In the genomic region with DNA sequence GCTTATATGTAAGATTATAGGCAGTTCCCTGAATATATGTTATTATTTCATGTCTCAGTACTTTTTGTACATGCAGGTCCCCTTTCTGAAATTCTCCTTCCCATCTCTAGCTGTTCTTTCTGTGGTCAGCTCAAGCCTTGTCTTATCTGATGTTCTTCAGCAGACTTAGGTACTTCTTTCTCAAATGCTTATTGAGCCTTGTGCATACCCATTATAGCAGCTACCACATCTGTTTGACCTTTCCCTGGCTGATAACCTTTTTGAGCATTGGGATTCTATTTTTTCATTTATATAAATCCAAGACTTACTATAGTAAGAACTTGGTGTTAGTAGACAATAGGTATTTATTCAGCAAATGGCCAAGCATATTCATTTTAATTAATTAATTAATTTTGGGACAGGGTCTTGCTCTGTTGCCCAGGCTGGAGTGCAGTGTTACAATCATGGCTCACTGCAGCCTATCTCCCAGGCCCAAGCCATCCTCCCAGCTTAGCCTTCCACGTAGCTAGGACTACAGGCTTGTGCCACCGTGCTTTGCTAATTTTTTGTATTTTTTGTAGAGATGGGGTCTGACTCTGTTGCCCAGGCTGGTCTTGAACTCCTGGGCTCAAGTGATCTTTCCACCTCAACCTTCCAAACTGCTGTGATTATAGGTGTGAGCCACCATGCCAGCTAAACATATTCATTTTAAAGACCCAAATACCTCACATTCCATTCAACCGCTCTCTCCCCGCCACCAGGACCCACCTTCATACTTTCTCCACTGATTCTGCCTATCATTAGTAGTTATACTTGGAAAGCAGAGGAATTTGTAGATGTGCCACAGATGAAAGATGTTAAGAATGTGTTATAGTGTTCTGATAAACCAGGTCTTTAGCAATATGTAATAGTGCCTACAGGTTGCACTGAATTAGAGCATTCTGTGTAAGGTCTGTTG, we compare ENCODE assay signal across 24 cellular contexts. TPM values are rescaled to one million over a fixed set of nuclear protein-coding genes. Genes with fewer than 3 reads are reported as not detected.
DNase-seq lines count a peak whose midpoint lies in the region; ATAC-seq, FAIRE-seq and TF ChIP-seq lines count a peak whose summit lies in the region.
"Had no signal": no experiment of that assay in that cellular context is flagged by ENCODE, and none has a peak within 500 bp of the region (broad histone marks: within the 10 kb centered on the region; RNA-seq: fewer than 3 reads in every experiment).

No MANE protein-coding gene starts in this region.

- no peak for TF ChIP-seq CTCF in Caco-2 (IDR thresholded peaks at IDR 0.05; ENCODE audit: insufficient read depth in 1 of 2, low read depth in 1 of 2, low read length in 1 of 2, severe bottlenecking in 1 of 2, unreplicated experiment in 1 of 2)
- no peak for TF ChIP-seq CTCF in GM12878 (IDR thresholded peaks at IDR 0.05 in 2 of 3, conservative IDR thresholded peaks at IDR 0.05 in 1 of 3; ENCODE audit: control insufficient read depth in 2 of 3, extremely low read depth in 1 of 3, insufficient read depth in 1 of 3, low read depth in 3 of 3, low read length in 3 of 3)
- TF ChIP-seq CTCF in neural progenitor cell (IDR thresholded peaks at IDR 0.05): no peak

- H3K9ac ChIP-seq in GM12878 (ENCODE audit: control insufficient read depth, insufficient read depth, low read length) (no peak overlapping the region), neural progenitor cell (no peak overlapping the region)

- no peak for TF ChIP-seq POLR2A in GM12878 (IDR thresholded peaks at IDR 0.05; ENCODE audit: low read depth, low read length)

- H3K36me3 Mint-ChIP-seq in Caco-2 (ENCODE audit: insufficient read depth, unreplicated experiment) (peaks cover 21% of the 10 kb centered on the region), memory B cell (peaks cover 31% of the 10 kb centered on the region), neural progenitor cell (peaks cover 20% of the 10 kb centered on the region)

- H3K4me3 Mint-ChIP-seq in Caco-2 (ENCODE audit: unreplicated experiment): no peak overlapping the region
- H3K4me3 Mint-ChIP-seq in memory B cell: no peak overlapping the region
- H3K4me3 Mint-ChIP-seq in neural progenitor cell: no peak overlapping the region
- H3K4me3 Mint-ChIP-seq: activated CD4-positive, alpha-beta T cell treated with anti-CD3 and anti-CD28 coated beads, Interleukin-2, amount 10 ng/mL, durations not matched to agents 24 days and 14 days; activated naive CD4-positive, alpha-beta T cell treated with anti-CD3 and anti-CD28 coated beads, Interleukin-2, amount 10 ng/mL, durations not matched to agents 7 days and 5 days; dendritic cell treated with granulocyte-macrophage colony-stimulating factor and Interleukin-4, amounts not matched to agents 40 ng/mL and 50 ng/mL, for 4 days; natural killer cell had no signal

- DNase-seq in Caco-2: no peak
- peak; percentile 57 for DNase-seq in OCI-M1 (lab: John Stamatoyannopoulos, UW)
- DNase-seq in GM12878 (ENCODE audit: low read depth, low spot score): no peak
- no peak for DNase-seq in memory B cell (ENCODE audit: low spot score in 2 of 2)
- DNase-seq in AG08396 (ENCODE audit: low spot score): no peak
- DNase-seq in neural progenitor cell (ENCODE audit: low spot score): no peak
- no peak for DNase-seq in COLO668 (lab: John Stamatoyannopoulos, UW; ENCODE audit: unreplicated experiment)
- no peak for DNase-seq in NCI-H2107 treated with DMSO at 0.1 percent for 48 hours (lab: John Stamatoyannopoulos, UW; ENCODE audit: unreplicated experiment)
- DNase-seq: activated CD4-positive, alpha-beta T cell treated with anti-CD3 and anti-CD28 coated beads, Interleukin-2, amount 10 ng/mL, durations not matched to agents 24 days and 14 days; activated naive CD4-positive, alpha-beta T cell treated with anti-CD3 and anti-CD28 coated beads, Interleukin-2, amount 10 ng/mL, durations not matched to agents 7 days and 5 days; aorta; hypothalamus; left ventricle myocardium superior; natural killer cell; NCI-H1436; NCI-H2081 treated with DMSO at 0.1 percent for 48 hours; NCI-H446 treated with DMSO at 0.1 percent for 48 hours; spleen; stimulated activated CD4-positive, alpha-beta T cell treated with anti-CD3 and anti-CD28 coated beads, Interleukin-2, amount 100 ng/mL, for 48 hours; upper lobe of left lung; WERI-Rb-1 had no signal

- H3K36me3 ChIP-seq in Caco-2 (ENCODE audit: control insufficient read depth, insufficient read depth, low read length) (no peaks in the 10 kb centered on the region), GM12878 (ENCODE audit: control insufficient read depth in 2 of 2, insufficient read depth in 2 of 2, low read length in 1 of 2) (peaks cover 0 to 14% of the 10 kb centered on the region in 2 experiments; a peak in 3 of 4 replicates), neural progenitor cell (peaks cover 17% of the 10 kb centered on the region)
- H3K36me3 ChIP-seq: WERI-Rb-1 had no signal

- TF ChIP-seq EP300 in GM12878 (IDR thresholded peaks at IDR 0.05; ENCODE audit: borderline replicate concordance in 1 of 2, control insufficient read depth in 1 of 2, low read depth in 2 of 2, low read length in 2 of 2): no peak

- H3K4me2 ChIP-seq in GM12878 (ENCODE audit: control insufficient read depth, insufficient read depth) (no peak overlapping the region), neural progenitor cell (no peak overlapping the region)

- SMC1A ChIA-PET in GM12878 (lab: Charles Lee; ENCODE audit: uncharacterized antibody, unreplicated experiment): interaction anchor here (1.1 to 1.4 kb wide), 2 partner anchors 8 to 16 kb away, joined by 3 to 4 read pairs; no protein-coding TSS in a partner anchor

- ATAC-seq in GM12878 (no peak), memory B cell (ENCODE audit: low read depth) (no peak)
- ATAC-seq: left ventricle myocardium superior, natural killer cell, SK-N-SH treated with all-trans-retinoic acid at 6 μM for 48 hours had no signal

- in situ Hi-C loops in GM12878 (cut with MboI): no loop called here

- no peaks in the 10 kb centered on the region; the same call in 1 of the 2 replicates for H3K4me1 ChIP-seq in Caco-2
- H3K4me1 ChIP-seq in GM12878 (ENCODE audit: control insufficient read depth, insufficient read depth, low read length): no peaks in the 10 kb centered on the region
- H3K4me1 ChIP-seq in neural progenitor cell: no peaks in the 10 kb centered on the region
- H3K4me1 ChIP-seq: right atrium auricular region, spleen, upper lobe of left lung had no signal

- peak; percentile 59 for FAIRE-seq in GM12878 (lab: Jason Lieb, UNC)

- H2AFZ ChIP-seq in GM12878 (ENCODE audit: control insufficient read depth, low read depth, low read length): no peak overlapping the region
- H2AFZ ChIP-seq in neural progenitor cell (replicated peaks): no peak overlapping the region

- H3K79me2 ChIP-seq in GM12878 (ENCODE audit: control insufficient read depth, insufficient read depth, low read length) (no peaks in the 10 kb centered on the region), neural progenitor cell (ENCODE audit: low read depth) (no peaks in the 10 kb centered on the region)

- H3K4me3 ChIP-seq in Caco-2 (ENCODE audit: low read depth, low read length): no peak overlapping the region
- H3K4me3 ChIP-seq in GM12878: no peak overlapping the region
- H3K4me3 ChIP-seq in neural progenitor cell: no peak overlapping the region
- H3K4me3 ChIP-seq: right atrium auricular region, spleen, upper lobe of left lung had no signal

- WGBS in GM12878 (ENCODE audit: insufficient coverage, insufficient replicate concordance, low lambda C conversion rate, missing lambda C conversion rate): 90% methylated on average over 4 of the region's 4 CpGs

- POLR2A ChIA-PET in Caco-2 (lab: Charles Lee): no interaction called here
- POLR2A ChIA-PET in GM12878 (lab: Charles Lee): no interaction called here

- RAD21 ChIA-PET in GM12878 (lab: Charles Lee; ENCODE audit: unreplicated experiment): no interaction called here

- BruUV-seq in Caco-2 (replicated peaks; lab: Mats Ljungman, UMichigan): no TSS peak
- TSS peak; percentile 6 for BruUV-seq in GM12878 (replicated peaks; lab: Mats Ljungman, UMichigan)

- H3K27me3 Mint-ChIP-seq in Caco-2 (ENCODE audit: insufficient read depth, unreplicated experiment) (no peaks in the 10 kb centered on the region), memory B cell (no peaks in the 10 kb centered on the region), neural progenitor cell (ENCODE audit: insufficient read depth, low read depth) (no peaks in the 10 kb centered on the region)
- H3K27me3 Mint-ChIP-seq: activated CD4-positive, alpha-beta T cell treated with anti-CD3 and anti-CD28 coated beads, Interleukin-2, amount 10 ng/mL, durations not matched to agents 24 days and 14 days; activated naive CD4-positive, alpha-beta T cell treated with anti-CD3 and anti-CD28 coated beads, Interleukin-2, amount 10 ng/mL, durations not matched to agents 7 days and 5 days; dendritic cell treated with granulocyte-macrophage colony-stimulating factor and Interleukin-4, amounts not matched to agents 40 ng/mL and 50 ng/mL, for 4 days had no signal

- H3K9me3 Mint-ChIP-seq in Caco-2 (ENCODE audit: unreplicated experiment) (no peaks in the 10 kb centered on the region), memory B cell (no peaks in the 10 kb centered on the region), neural progenitor cell (no peaks in the 10 kb centered on the region)
- H3K9me3 Mint-ChIP-seq: activated CD4-positive, alpha-beta T cell treated with anti-CD3 and anti-CD28 coated beads, Interleukin-2, amount 10 ng/mL, durations not matched to agents 24 days and 14 days; activated naive CD4-positive, alpha-beta T cell treated with anti-CD3 and anti-CD28 coated beads, Interleukin-2, amount 10 ng/mL, durations not matched to agents 7 days and 5 days; dendritic cell treated with granulocyte-macrophage colony-stimulating factor and Interleukin-4, amounts not matched to agents 40 ng/mL and 50 ng/mL, for 4 days; natural killer cell had no signal

- H3K27ac ChIP-seq in GM12878 (ENCODE audit: control insufficient read depth, insufficient read depth): no peak overlapping the region
- H3K27ac ChIP-seq in neural progenitor cell: no peak overlapping the region
- H3K27ac ChIP-seq: right atrium auricular region, spleen, upper lobe of left lung, WERI-Rb-1 had no signal

- TF ChIP-seq RAD21 in GM12878 (IDR thresholded peaks at IDR 0.05; ENCODE audit: insufficient read depth, low read depth, low read length): no peak

- intact Hi-C loops in Caco-2 (cut with micrococcal nuclease; ENCODE audit: unreplicated experiment): no loop called here
- intact Hi-C loops in GM12878 (cut with micrococcal nuclease; ENCODE audit: unreplicated experiment): no loop called here

- H4K20me1 ChIP-seq in GM12878 (ENCODE audit: control insufficient read depth, insufficient read depth) (no peaks in the 10 kb centered on the region), neural progenitor cell (ENCODE audit: low read depth) (no peaks in the 10 kb centered on the region)

- peaks cover 3% of the 10 kb centered on the region for H3F3A ChIP-seq in neural progenitor cell (ENCODE audit: low read depth)

- H3K27me3 ChIP-seq in Caco-2 (replicated peaks; ENCODE audit: control insufficient read depth, insufficient read depth, low read length) (no peaks in the 10 kb centered on the region), GM12878 (replicated peaks in 1 of 2; ENCODE audit: control insufficient read depth in 2 of 2, insufficient read depth in 2 of 2, low read length in 1 of 2) (no peaks in the 10 kb centered on the region), neural progenitor cell (no peaks in the 10 kb centered on the region)
- H3K27me3 ChIP-seq: right atrium auricular region, spleen, upper lobe of left lung had no signal

- peaks cover 6% of the 10 kb centered on the region for H3K4me1 Mint-ChIP-seq in Caco-2 (ENCODE audit: low read depth, unreplicated experiment)
- H3K4me1 Mint-ChIP-seq in memory B cell: peaks cover 4% of the 10 kb centered on the region
- no peaks in the 10 kb centered on the region for H3K4me1 Mint-ChIP-seq in neural progenitor cell
- H3K4me1 Mint-ChIP-seq: activated naive CD4-positive, alpha-beta T cell treated with anti-CD3 and anti-CD28 coated beads, Interleukin-2, amount 10 ng/mL, durations not matched to agents 7 days and 5 days had no signal

- CTCF ChIA-PET in Caco-2 (lab: Charles Lee) (no interaction called here), GM12878 (lab: Yijun Ruan, JAX) (interaction anchor here (0.7 kb wide), 1 partner anchor 35 kb away, joined by 7 read pairs; no protein-coding TSS in a partner anchor)

- H3K27ac Mint-ChIP-seq in Caco-2 (ENCODE audit: unreplicated experiment) (peak overlapping the region; percentile 19), memory B cell (peak overlapping the region; percentile 26), neural progenitor cell (no peak overlapping the region)
- H3K27ac Mint-ChIP-seq: activated CD4-positive, alpha-beta T cell treated with anti-CD3 and anti-CD28 coated beads, Interleukin-2, amount 10 ng/mL, durations not matched to agents 24 days and 14 days; activated naive CD4-positive, alpha-beta T cell treated with anti-CD3 and anti-CD28 coated beads, Interleukin-2, amount 10 ng/mL, durations not matched to agents 7 days and 5 days; dendritic cell treated with granulocyte-macrophage colony-stimulating factor and Interleukin-4, amounts not matched to agents 40 ng/mL and 50 ng/mL, for 4 days had no signal

- H3K9me3 ChIP-seq in Caco-2 (no peaks in the 10 kb centered on the region), GM12878 (replicated peaks; ENCODE audit: control insufficient read depth, insufficient read depth, low read length) (no peaks in the 10 kb centered on the region), neural progenitor cell (ENCODE audit: low read depth) (no peaks in the 10 kb centered on the region)
- H3K9me3 ChIP-seq: right atrium auricular region, spleen, upper lobe of left lung had no signal

RNA-seq across cellular contexts. Expression of gene TIPRL, which starts 16.7 kb away (rescaled TPM):
- total RNA-seq in Caco-2 (2022): 35.7 and 38.1 TPM in 2 replicates
- total RNA-seq in GM12878 (2013; cell fraction: nucleolus; rRNA removed): 16.3 and 17.4 TPM in 2 replicates
- total RNA-seq in GM12878 (2014; rRNA removed): 38.2 and 43.9 TPM in 2 replicates
- total RNA-seq in GM12878 (2014; rRNA removed; fragmentation: Illumina TruSeq; extraction: Trizol): 47.9 and 48.8 TPM in 2 replicates
- 37.6 and 42.2 TPM in 2 replicates for total RNA-seq in GM12878 (2021)
- 11.5 TPM for polyA plus RNA-seq in GM12878 (2011; ENCODE audit: low read depth)
- polyA plus RNA-seq in GM12878 (2011; rRNA removed): 72.1 and 135 TPM in 2 replicates
- polyA plus RNA-seq in GM12878 (2011; cell fraction: cytosol; rRNA removed): 16.2 and 18.5 TPM in 2 replicates
- polyA plus RNA-seq in GM12878 (2011; cell fraction: nucleus; rRNA removed): 13.0 and 14.8 TPM in 2 replicates
- polyA plus RNA-seq in GM12878 (2012): 21.1 and 24.9 TPM in 2 replicates
- polyA plus RNA-seq in GM12878 (2014; fragmentation: Illumina TruSeq; extraction: Trizol): 42.2 and 55.5 TPM in 2 replicates
- 10 to 100 TPM; 51.9 to 57.9 TPM for polyA plus RNA-seq in GM12878 (2014; fragmentation: Nextera tagmentation; extraction: Ambion mirVana)
- polyA plus RNA-seq in GM12878 (2014; rRNA removed): 33.5 and 36.4 TPM in 2 replicates
- polyA plus RNA-seq in GM12878 (2016; fragmentation: Nextera tagmentation; extraction: Ambion mirVana): 10 to 100 TPM; 57.6 to 62.7 TPM
- polyA minus RNA-seq in GM12878 (2011; rRNA and poly(A)+ RNA removed): 18.8 and 34.2 TPM in 2 replicates
- polyA minus RNA-seq in GM12878 (2011; cell fraction: cytosol; rRNA and poly(A)+ RNA removed): 10.3 and 10.9 TPM in 2 replicates
- polyA minus RNA-seq in GM12878 (2011; cell fraction: nucleus; rRNA and poly(A)+ RNA removed): 3.5 and 5.2 TPM in 2 replicates
- total RNA-seq in neural progenitor cell (ENCODE audit: low replicate concordance): 28.1 and 52.9 TPM in 2 replicates

RNA-seq across cellular contexts. Expression of gene SFT2D2, which starts 30.3 kb away (rescaled TPM):
- 58.7 and 59.3 TPM in 2 replicates for total RNA-seq in Caco-2 (2022)
- total RNA-seq in GM12878 (2013; cell fraction: nucleolus; rRNA removed): 122 and 133 TPM in 2 replicates
- total RNA-seq in GM12878 (2014; rRNA removed): 25.6 and 31.8 TPM in 2 replicates
- total RNA-seq in GM12878 (2014; rRNA removed; fragmentation: Illumina TruSeq; extraction: Trizol): 24.2 and 24.9 TPM in 2 replicates
- total RNA-seq in GM12878 (2021): 49.0 and 52.1 TPM in 2 replicates
- 12.6 TPM for polyA plus RNA-seq in GM12878 (2011; ENCODE audit: low read depth)
- polyA plus RNA-seq in GM12878 (2011; rRNA removed): 49.6 and 56.9 TPM in 2 replicates
- polyA plus RNA-seq in GM12878 (2011; cell fraction: cytosol; rRNA removed): 22.4 and 28.0 TPM in 2 replicates
- polyA plus RNA-seq in GM12878 (2011; cell fraction: nucleus; rRNA removed): 22.6 and 26.0 TPM in 2 replicates
- polyA plus RNA-seq in GM12878 (2012): 9.6 and 14.1 TPM in 2 replicates
- 12.3 and 15.7 TPM in 2 replicates for polyA plus RNA-seq in GM12878 (2014; fragmentation: Illumina TruSeq; extraction: Trizol)
- polyA plus RNA-seq in GM12878 (2014; fragmentation: Nextera tagmentation; extraction: Ambion mirVana): 1 to 10 TPM; 5.6 to 6.3 TPM
- polyA plus RNA-seq in GM12878 (2014; rRNA removed): 16.4 and 17.5 TPM in 2 replicates
- 10 to 100 TPM; 39.1 to 48.5 TPM for polyA plus RNA-seq in GM12878 (2016; fragmentation: Nextera tagmentation; extraction: Ambion mirVana)
- 91.6 and 161 TPM in 2 replicates for polyA minus RNA-seq in GM12878 (2011; rRNA and poly(A)+ RNA removed)
- polyA minus RNA-seq in GM12878 (2011; cell fraction: cytosol; rRNA and poly(A)+ RNA removed): 38.8 and 49.8 TPM in 2 replicates
- polyA minus RNA-seq in GM12878 (2011; cell fraction: nucleus; rRNA and poly(A)+ RNA removed): 16.3 and 30.0 TPM in 2 replicates
- total RNA-seq in neural progenitor cell (ENCODE audit: low replicate concordance): 25.0 and 30.5 TPM in 2 replicates

RNA-seq across cellular contexts. Expression of gene GPR161, which starts 58.7 kb away (rescaled TPM):
- total RNA-seq in Caco-2 (2022): 38.2 and 42.7 TPM in 2 replicates
- total RNA-seq in GM12878 (2013; cell fraction: nucleolus; rRNA removed): not detected in 2 replicates
- total RNA-seq in GM12878 (2014; rRNA removed): 0.17 and 0.71 TPM in 2 replicates
- 0.28 and 0.49 TPM in 2 replicates for total RNA-seq in GM12878 (2014; rRNA removed; fragmentation: Illumina TruSeq; extraction: Trizol)
- total RNA-seq in GM12878 (2021): 0.46 and 0.61 TPM in 2 replicates
- polyA plus RNA-seq in GM12878 (2011; ENCODE audit: low read depth): 0.09 TPM
- not detected in 2 replicates for polyA plus RNA-seq in GM12878 (2011; rRNA removed)
- polyA plus RNA-seq in GM12878 (2011; cell fraction: cytosol; rRNA removed): 0.05 TPM in 1 of 2 replicates, not detected in the other
- polyA plus RNA-seq in GM12878 (2011; cell fraction: nucleus; rRNA removed): 0.04 and 0.09 TPM in 2 replicates
- polyA plus RNA-seq in GM12878 (2012): 0.08 and 0.21 TPM in 2 replicates
- polyA plus RNA-seq in GM12878 (2014; fragmentation: Illumina TruSeq; extraction: Trizol): 0.22 and 0.43 TPM in 2 replicates
- under 1 TPM in 1 of 2 experiments, not detected in 1; 0.07 TPM for polyA plus RNA-seq in GM12878 (2014; fragmentation: Nextera tagmentation; extraction: Ambion mirVana)
- polyA plus RNA-seq in GM12878 (2014; rRNA removed): 0.13 and 0.29 TPM in 2 replicates
- polyA plus RNA-seq in GM12878 (2016; fragmentation: Nextera tagmentation; extraction: Ambion mirVana): under 1 TPM; 0.08 to 0.39 TPM
- polyA minus RNA-seq in GM12878 (2011; rRNA and poly(A)+ RNA removed): not detected in 2 replicates
- not detected in 2 replicates for polyA minus RNA-seq in GM12878 (2011; cell fraction: cytosol; rRNA and poly(A)+ RNA removed)
- not detected in 2 replicates for polyA minus RNA-seq in GM12878 (2011; cell fraction: nucleus; rRNA and poly(A)+ RNA removed)
- 21.1 and 26.5 TPM in 2 replicates for total RNA-seq in neural progenitor cell (ENCODE audit: low replicate concordance)
- total RNA-seq: natural killer cell had no signal

Comparison
In these comparisons a context has a peak if more than half of its experiments do, and no peak if none do; other contexts are left out.
1. RNA of gene GPR161, which starts 58.7 kb away (total RNA-seq): 38.2 to 42.7 TPM in Caco-2 and 21.1 to 26.5 TPM in neural progenitor cell; 0.17 to 0.71 TPM in GM12878; every median in the first group is over 10 times any median in the second.